ENCODE assay signal across 11 cellular contexts in genomic region chr6:112237644-112238043, GRCh38. TPM values are rescaled to one million over a fixed set of nuclear protein-coding genes. Genes with fewer than 3 reads are reported as not detected.
A peak's percentile ranks its signal among the peaks of the same experiment; 100 is the strongest.
DNase-seq lines count a peak whose midpoint lies in the region; ATAC-seq, FAIRE-seq and TF ChIP-seq lines count a peak whose summit lies in the region.
"Had no signal": no experiment of that assay in that cellular context is flagged by ENCODE, and none has a peak within 500 bp of the region (broad histone marks: within the 10 kb centered on the region; RNA-seq: fewer than 3 reads in every experiment).

No MANE protein-coding gene starts in this region.

- H3K9me3 ChIP-seq in astrocyte (ENCODE audit: insufficient read depth, low read depth, low read length) (no peaks in the 10 kb centered on the region), heart left ventricle (no peaks in the 10 kb centered on the region)

- H3K27ac ChIP-seq in astrocyte (ENCODE audit: low read depth, low read length) = no peak overlapping the region
- H3K27ac ChIP-seq in heart left ventricle = peak overlapping the region; percentile 27 to 88 (median 82)

- H3K4me1 ChIP-seq in astrocyte (ENCODE audit: insufficient read depth, low read length) (peaks cover 27% of the 10 kb centered on the region), heart left ventricle (peaks cover 32 to 87% (median 76%) of the 10 kb centered on the region in 12 donors)

- H3K27ac Mint-ChIP-seq in astrocyte (ENCODE audit: unreplicated experiment) = no peak overlapping the region
- H3K27ac Mint-ChIP-seq: CD8-positive, alpha-beta T cell; stimulated activated naive B cell treated with anti-CD40 and anti-IgM and Interleukin-4, amounts not matched to agents 10 μg/mL and 1 μg/mL and 100 μg/mL, for 72 hours had no signal

- 11 to 30% (median 21%) methylated on average over 3 of the region's 3 CpGs for WGBS in heart left ventricle, 4 donors

- no peak overlapping the region for H3K4me3 Mint-ChIP-seq in astrocyte (ENCODE audit: unreplicated experiment)
- H3K4me3 Mint-ChIP-seq: CD8-positive, alpha-beta T cell; stimulated activated naive B cell treated with anti-CD40 and anti-IgM and Interleukin-4, amounts not matched to agents 10 μg/mL and 1 μg/mL and 100 μg/mL, for 72 hours had no signal

- no peaks in the 10 kb centered on the region for H3K27me3 ChIP-seq in astrocyte (ENCODE audit: insufficient read depth, low read length)
- H3K27me3 ChIP-seq in heart left ventricle = no peaks in the 10 kb centered on the region

- no peak overlapping the region for H2AFZ ChIP-seq in astrocyte (ENCODE audit: low read depth, low read length)

- peak; percentile 45 for DNase-seq in Daoy (ENCODE audit: low read depth)
- peak; percentile 93 for DNase-seq in astrocyte (ENCODE audit: low read depth)
- peak in 4 of 5 donors; percentile 53 to 84 (median 70) for DNase-seq in heart left ventricle
- DNase-seq in skeletal muscle cell (ENCODE audit: low read depth) = peak; percentile 100
- no peak for DNase-seq in frontal cortex (ENCODE audit: low spot score in 2 of 2)
- no peak for DNase-seq in GOT3 (lab: John Stamatoyannopoulos, UW)
- DNase-seq in NCI-H1417 treated with DMSO at 0.1 percent for 48 hours (lab: John Stamatoyannopoulos, UW) = no peak
- no peak for DNase-seq in ACHN
- DNase-seq: CD8-positive, alpha-beta T cell; stimulated activated naive B cell treated with anti-CD40 and anti-IgM and Interleukin-4, amounts not matched to agents 10 μg/mL and 1 μg/mL and 100 μg/mL, for 72 hours had no signal

- H3K9me3 Mint-ChIP-seq in astrocyte (ENCODE audit: unreplicated experiment) = no peaks in the 10 kb centered on the region
- H3K9me3 Mint-ChIP-seq: CD8-positive, alpha-beta T cell; stimulated activated naive B cell treated with anti-CD40 and anti-IgM and Interleukin-4, amounts not matched to agents 10 μg/mL and 1 μg/mL and 100 μg/mL, for 72 hours had no signal

- H3K4me2 ChIP-seq in astrocyte (ENCODE audit: low read length) = no peak overlapping the region

- H3K9ac ChIP-seq in astrocyte (ENCODE audit: low read length) = no peak overlapping the region

- intact Hi-C loops in heart left ventricle (cut with DNase I) = loop anchor here in 2 of 10 donors (2.0 kb wide), 2 partner anchors 13 to 19 kb away; no protein-coding TSS in a partner anchor

- FAIRE-seq in astrocyte (lab: Jason Lieb, UNC) (peak; percentile 92), frontal cortex (lab: Jason Lieb, UNC) (no peak)
- FAIRE-seq: endometrium had no signal

- no peaks in the 10 kb centered on the region for H3K36me3 Mint-ChIP-seq in astrocyte (ENCODE audit: low read depth, unreplicated experiment)
- H3K36me3 Mint-ChIP-seq: CD8-positive, alpha-beta T cell; stimulated activated naive B cell treated with anti-CD40 and anti-IgM and Interleukin-4, amounts not matched to agents 10 μg/mL and 1 μg/mL and 100 μg/mL, for 72 hours had no signal

- ATAC-seq in heart left ventricle = peak in 3 of 4 donors; percentile 31 to 77 (median 70)
- ATAC-seq: CD8-positive, alpha-beta T cell; stimulated activated naive B cell treated with anti-CD40 and anti-IgM and Interleukin-4, amounts not matched to agents 10 μg/mL and 1 μg/mL and 100 μg/mL, for 72 hours had no signal

- H3K36me3 ChIP-seq in astrocyte (ENCODE audit: insufficient read depth, low read length) (no peaks in the 10 kb centered on the region), heart left ventricle (peaks cover 0 to 8% (median 0%) of the 10 kb centered on the region in 9 donors)

- H3K27me3 Mint-ChIP-seq in astrocyte (ENCODE audit: low read depth, unreplicated experiment) = no peaks in the 10 kb centered on the region

- peaks cover 13% of the 10 kb centered on the region for H3K79me2 ChIP-seq in astrocyte (ENCODE audit: insufficient read depth, low read length)

- H3K4me1 Mint-ChIP-seq in astrocyte (ENCODE audit: low read depth, unreplicated experiment) = peaks cover 23% of the 10 kb centered on the region
- H3K4me1 Mint-ChIP-seq: stimulated activated naive B cell treated with anti-CD40 and anti-IgM and Interleukin-4, amounts not matched to agents 10 μg/mL and 1 μg/mL and 100 μg/mL, for 72 hours had no signal

- H4K20me1 ChIP-seq in astrocyte (ENCODE audit: insufficient read depth, low read length) = no peaks in the 10 kb centered on the region

- in situ Hi-C loops in ACHN (cut with HindIII; ENCODE audit: low pct_ligation_motif_present, low pct_unique_long_range_greater_than_20kb, low sequenced_read_pairs) = no loop called here

- no peak overlapping the region for H3K4me3 ChIP-seq in astrocyte (ENCODE audit: insufficient read depth, low read depth, low read length)
- no peak overlapping the region for H3K4me3 ChIP-seq in heart left ventricle
- no peak overlapping the region for H3K4me3 ChIP-seq in skeletal muscle cell (ENCODE audit: low read depth, low read length)

- no peak for TF ChIP-seq CTCF in astrocyte (IDR thresholded peaks at IDR 0.05; ENCODE audit: insufficient read depth, low read depth, low read length)
- TF ChIP-seq CTCF in heart left ventricle (IDR thresholded peaks at IDR 0.05) = no peak

- TF ChIP-seq POLR2A in heart left ventricle (IDR thresholded peaks at IDR 0.05) = no peak

RNA-seq across cellular contexts. Expression of gene LAMA4, which starts 16.7 kb away (rescaled TPM):
- 66.6 and 76.5 TPM in 2 replicates for total RNA-seq in Daoy (2014; rRNA removed; shearing (Covaris generic))
- total RNA-seq in astrocyte (2.0 and 5.0 TPM in 2 replicates), heart left ventricle (100 to 1,000 TPM in 2 of 9 donors, 10 to 100 TPM in 7; 42.6 to 132 (median 77.7) TPM), frontal cortex (24.1 TPM)
- polyA plus RNA-seq in heart left ventricle = 10 to 100 TPM; 23.8 to 55.9 TPM
- total RNA-seq: CD8-positive, alpha-beta T cell had no signal

Comparison
In these comparisons a context has a peak if more than half of its experiments do, and no peak if none do; other contexts are left out.
1. DNase-seq: peak in Daoy (single experiment), astrocyte (single experiment), heart left ventricle (4 of 5) and skeletal muscle cell (single experiment); none in frontal cortex (0 of 2), GOT3 (single experiment), NCI-H1417 treated with DMSO at 0.1 percent for 48 hours (single experiment) and ACHN (single experiment).